ENCODE assay signal across 26 cellular contexts in genomic region chr3:78992830-78993229, GRCh38.
"Had no signal": no experiment of that assay in that cellular context is flagged by ENCODE, and none has a peak within 500 bp of the region (broad histone marks: within the 10 kb centered on the region; RNA-seq: fewer than 3 reads in every experiment).

No MANE protein-coding gene starts in this region.

- H3K27ac ChIP-seq: ascending aorta, body of pancreas, WERI-Rb-1 had no signal

- DNase-seq: activated CD4-positive, alpha-beta T cell treated with anti-CD3 and anti-CD28 coated beads for 4 hours; activated CD8-positive, alpha-beta T cell treated with anti-CD3 and anti-CD28 coated beads, Interleukin-2, amount 10 ng/mL, durations not matched to agents 7 days and 5 days; activated effector memory CD4-positive, alpha-beta T cell treated with Interleukin-2 at 50 U/mL for 16 hours; activated naive CD4-positive, alpha-beta T cell; activated T-cell treated with anti-CD3 and anti-CD28 coated beads, Interleukin-2, amount 50 U/mL, for 24 hours; amniotic stem cell; body of pancreas; Kasumi-1; KBM-7; NCI-H1048; NCI-H146; NCI-H187 treated with DMSO at 0.1 percent for 48 hours; NCI-H2171; NCI-H2227 treated with DMSO at 0.1 percent for 48 hours; NCI-H526 treated with DMSO at 0.1 percent for 48 hours; NCI-H82; SIG-M5; T-cell; T-helper 2 cell; T1000; WERI-Rb-1 had no signal

- H3K27me3 Mint-ChIP-seq: activated naive CD4-positive, alpha-beta T cell treated with anti-CD3 and anti-CD28 coated beads, Interleukin-2, amount 50 U/mL, for 24 hours; activated T-cell treated with anti-CD3 and anti-CD28 coated beads, Interleukin-2, amount 50 U/mL, for 24 hours; central memory CD8-positive, alpha-beta T cell; T-cell had no signal

- H3K4me1 ChIP-seq: ascending aorta, body of pancreas had no signal

- H3K4me3 Mint-ChIP-seq: activated CD8-positive, alpha-beta T cell treated with anti-CD3 and anti-CD28 coated beads, Interleukin-2, amount 10 ng/mL, durations not matched to agents 7 days and 5 days; activated naive CD4-positive, alpha-beta T cell treated with anti-CD3 and anti-CD28 coated beads, Interleukin-2, amount 50 U/mL, for 24 hours; activated T-cell treated with anti-CD3 and anti-CD28 coated beads, Interleukin-2, amount 50 U/mL, for 24 hours; activated T-helper 1 cell treated with anti-CD3 and anti-CD28 coated beads, Interleukin-12 subunit alpha, Interleukin-12 subunit beta, Interleukin-2, Interleukin-4 antibody, amounts not matched to agents 30 ng/mL and 10 ng/mL and 1 ng/mL, durations not matched to agents 14 hours and 24 hours and 36 hours; central memory CD8-positive, alpha-beta T cell; T-cell had no signal

- H3K4me1 Mint-ChIP-seq: activated naive CD4-positive, alpha-beta T cell treated with anti-CD3 and anti-CD28 coated beads, Interleukin-2, amount 50 U/mL, for 24 hours; central memory CD8-positive, alpha-beta T cell; T-cell had no signal

- H3K4me3 ChIP-seq: ascending aorta, body of pancreas had no signal

- H3K27ac Mint-ChIP-seq: activated CD8-positive, alpha-beta T cell treated with anti-CD3 and anti-CD28 coated beads, Interleukin-2, amount 10 ng/mL, durations not matched to agents 7 days and 5 days; activated naive CD4-positive, alpha-beta T cell treated with anti-CD3 and anti-CD28 coated beads, Interleukin-2, amount 50 U/mL, for 24 hours; activated T-cell treated with anti-CD3 and anti-CD28 coated beads, Interleukin-2, amount 50 U/mL, for 24 hours; activated T-helper 1 cell treated with anti-CD3 and anti-CD28 coated beads, Interleukin-12 subunit alpha, Interleukin-12 subunit beta, Interleukin-2, Interleukin-4 antibody, amounts not matched to agents 30 ng/mL and 10 ng/mL and 1 ng/mL, durations not matched to agents 14 hours and 24 hours and 36 hours; T-cell had no signal

- H3K27me3 ChIP-seq: ascending aorta, body of pancreas had no signal

- ATAC-seq: activated CD4-positive, CD25-positive, alpha-beta regulatory T cell treated with anti-CD3 and anti-CD28 coated beads, Interleukin-2, amount 50 U/mL, for 24 hours; activated CD8-positive, alpha-beta T cell treated with anti-CD3 and anti-CD28 coated beads, Interleukin-2, amount 10 ng/mL, durations not matched to agents 7 days and 5 days; body of pancreas; T-cell had no signal

- H3K9me3 ChIP-seq: body of pancreas had no signal

- H3K36me3 ChIP-seq: ascending aorta had no signal

- H3K36me3 Mint-ChIP-seq: activated naive CD4-positive, alpha-beta T cell treated with anti-CD3 and anti-CD28 coated beads, Interleukin-2, amount 50 U/mL, for 24 hours; T-cell had no signal
